Comparison of ENCODE assay signal across 21 cellular contexts in genomic region chr7:35390146-35390545, GRCh38.
DNase-seq lines count a peak whose midpoint lies in the region; ATAC-seq and TF ChIP-seq lines count a peak whose summit lies in the region.
"Had no signal": no experiment of that assay in that cellular context is flagged by ENCODE, and none has a peak within 500 bp of the region (broad histone marks: within the 10 kb centered on the region; RNA-seq: fewer than 3 reads in every experiment).

No MANE protein-coding gene starts in this region.

- H3K4me3 Mint-ChIP-seq in central memory CD8-positive, alpha-beta T cell: no peak overlapping the region
- H3K4me3 Mint-ChIP-seq in type B pancreatic cell: no peak overlapping the region
- H3K4me3 Mint-ChIP-seq: CD14-positive monocyte; CD4-positive, alpha-beta T cell; CD8-positive, alpha-beta memory T cell had no signal

- H3K9me3 Mint-ChIP-seq in central memory CD8-positive, alpha-beta T cell: no peaks in the 10 kb centered on the region
- H3K9me3 Mint-ChIP-seq in type B pancreatic cell: no peaks in the 10 kb centered on the region
- H3K9me3 Mint-ChIP-seq: CD4-positive, alpha-beta T cell; CD8-positive, alpha-beta memory T cell had no signal

- H3K27ac Mint-ChIP-seq in central memory CD8-positive, alpha-beta T cell (ENCODE audit: low read depth): peak overlapping the region; percentile 22
- H3K27ac Mint-ChIP-seq in type B pancreatic cell: peak overlapping the region; percentile 42
- H3K27ac Mint-ChIP-seq: CD14-positive monocyte; CD4-positive, alpha-beta T cell had no signal

- no peaks in the 10 kb centered on the region for H3K4me1 Mint-ChIP-seq in central memory CD8-positive, alpha-beta T cell
- no peaks in the 10 kb centered on the region for H3K4me1 Mint-ChIP-seq in type B pancreatic cell (ENCODE audit: unreplicated experiment)
- H3K4me1 Mint-ChIP-seq: CD14-positive monocyte; CD8-positive, alpha-beta memory T cell had no signal

- no peak for TF ChIP-seq CTCF in type B pancreatic cell (conservative IDR thresholded peaks at IDR 0.05)

- no peaks in the 10 kb centered on the region for H3K36me3 Mint-ChIP-seq in central memory CD8-positive, alpha-beta T cell (ENCODE audit: insufficient read depth)
- no peaks in the 10 kb centered on the region for H3K36me3 Mint-ChIP-seq in type B pancreatic cell
- H3K36me3 Mint-ChIP-seq: CD14-positive monocyte; CD8-positive, alpha-beta memory T cell had no signal

- H3K27me3 Mint-ChIP-seq in central memory CD8-positive, alpha-beta T cell: peaks cover 4% of the 10 kb centered on the region
- no peaks in the 10 kb centered on the region for H3K27me3 Mint-ChIP-seq in type B pancreatic cell

- DNase-seq in ELF-1 (ENCODE audit: low read depth, low spot score): peak; percentile 23
- no peak for DNase-seq in central memory CD8-positive, alpha-beta T cell (ENCODE audit: low spot score in 2 of 2)
- peak; percentile 5 for DNase-seq in left kidney (ENCODE audit: low read depth, low spot score)
- DNase-seq in type B pancreatic cell (ENCODE audit: extremely low spot score, unreplicated experiment): no peak
- no peak for DNase-seq in A172 (ENCODE audit: low spot score)
- DNase-seq in DMS153 (lab: John Stamatoyannopoulos, UW): no peak
- DNase-seq in stimulated activated naive CD4-positive, alpha-beta T cell (lab: John Stamatoyannopoulos, UW): no peak
- DNase-seq: ACHN; AML-193; BE2C; CD4-positive, alpha-beta T cell; CD8-positive, alpha-beta memory T cell; DMS 273 treated with DMSO at 0.1 percent for 48 hours; DND-41; GDM1; GM23248; H7; HCEC 1CT had no signal

- ATAC-seq in central memory CD8-positive, alpha-beta T cell (replicated peaks; ENCODE audit: extremely low read depth, poor library complexity, severe bottlenecking): no peak
- ATAC-seq: A549, GM12878 had no signal

Comparison
In these comparisons a context has a peak if more than half of its experiments do, and no peak if none do; other contexts are left out.
1. DNase-seq: peak in ELF-1 (single experiment) and left kidney (single experiment); none in central memory CD8-positive, alpha-beta T cell (0 of 2), type B pancreatic cell (single experiment), A172 (single experiment), DMS153 (single experiment) and stimulated activated naive CD4-positive, alpha-beta T cell (0 of 6).